In genomic region chr17:15999141-15999973, GRCh38 we compare ENCODE assay signal across 8 cellular contexts. TPM values are rescaled to one million over a fixed set of nuclear protein-coding genes. Genes with fewer than 3 reads are reported as not detected.
DNase-seq lines count a peak whose midpoint lies in the region; ATAC-seq and TF ChIP-seq lines count a peak whose summit lies in the region.

A gene with protein sequence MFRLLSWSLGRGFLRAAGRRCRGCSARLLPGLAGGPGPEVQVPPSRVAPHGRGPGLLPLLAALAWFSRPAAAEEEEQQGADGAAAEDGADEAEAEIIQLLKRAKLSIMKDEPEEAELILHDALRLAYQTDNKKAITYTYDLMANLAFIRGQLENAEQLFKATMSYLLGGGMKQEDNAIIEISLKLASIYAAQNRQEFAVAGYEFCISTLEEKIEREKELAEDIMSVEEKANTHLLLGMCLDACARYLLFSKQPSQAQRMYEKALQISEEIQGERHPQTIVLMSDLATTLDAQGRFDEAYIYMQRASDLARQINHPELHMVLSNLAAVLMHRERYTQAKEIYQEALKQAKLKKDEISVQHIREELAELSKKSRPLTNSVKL (plus strand): TSS chr17:15999824. CDS start chr17:15999849, 25 bp downstream.
A gene with protein sequence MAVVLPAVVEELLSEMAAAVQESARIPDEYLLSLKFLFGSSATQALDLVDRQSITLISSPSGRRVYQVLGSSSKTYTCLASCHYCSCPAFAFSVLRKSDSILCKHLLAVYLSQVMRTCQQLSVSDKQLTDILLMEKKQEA (minus strand): TSS chr17:15999704. CDS start chr17:15999594, 110 bp downstream.

- 0% methylated on average over 10 to 46 of the region's 91 CpGs for WGBS in gastroesophageal sphincter (ENCODE audit: low coverage in 1 of 2), 2 donors

- H3K27me3 Mint-ChIP-seq in activated naive CD4-positive, alpha-beta T cell treated with anti-CD3 and anti-CD28 coated beads, Interleukin-2, amount 10 ng/mL, durations not matched to agents 7 days and 5 days: no peaks in the 10 kb centered on the region

- DNase-seq in NB4 (ENCODE audit: low read depth) (peak; percentile 99), SK-N-DZ (ENCODE audit: low spot score) (peak; percentile 96)
- peak; percentile 96 for DNase-seq in activated naive CD4-positive, alpha-beta T cell treated with anti-CD3 and anti-CD28 coated beads, Interleukin-2, amount 10 ng/mL, durations not matched to agents 7 days and 5 days

- H3K4me3 ChIP-seq in GM08714 (ENCODE audit: low read length) (peak within 1 kb of the TSS; percentile 89), NB4 (ENCODE audit: low read depth, low read length) (peak within 1 kb of the TSS; percentile 97), gastroesophageal sphincter (peak within 1 kb of the TSS; percentile 60 to 71), neutrophil (ENCODE audit: low read depth in 1 of 2, low read length in 1 of 2) (peak within 1 kb of the TSS; percentile 85 to 92)

- peak within 1 kb of the TSS; percentile 98 for H3K27ac Mint-ChIP-seq in activated naive CD4-positive, alpha-beta T cell treated with anti-CD3 and anti-CD28 coated beads, Interleukin-2, amount 10 ng/mL, durations not matched to agents 7 days and 5 days

- H3K27ac ChIP-seq in gastroesophageal sphincter (peak within 1 kb of the TSS; percentile 85 to 98 (median 94)), neutrophil (peak within 1 kb of the TSS; percentile 96)

- TF ChIP-seq CTCF in NB4 (IDR thresholded peaks at IDR 0.05; ENCODE audit: low read depth, low read length) (no peak), gastroesophageal sphincter (IDR thresholded peaks at IDR 0.05) (peak in 2 of 4 experiments; percentile 11 to 33), neutrophil (IDR thresholded peaks at IDR 0.05) (peak; percentile 26), subcutaneous adipose tissue (IDR thresholded peaks at IDR 0.05; ENCODE audit: low read depth) (no peak)

- H3K36me3 ChIP-seq in gastroesophageal sphincter (peaks cover 0 to 40% of the 10 kb centered on the region in 2 donors), neutrophil (peaks cover 15% of the 10 kb centered on the region)

- peak; percentile 52 for TF ChIP-seq EP300 in gastroesophageal sphincter (IDR thresholded peaks at IDR 0.05)

- peaks cover 36% of the 10 kb centered on the region for H3K36me3 Mint-ChIP-seq in activated naive CD4-positive, alpha-beta T cell treated with anti-CD3 and anti-CD28 coated beads, Interleukin-2, amount 10 ng/mL, durations not matched to agents 7 days and 5 days

- ATAC-seq in HG02571 (IDR thresholded peaks at IDR 0.05; ENCODE audit: unreplicated experiment) (peak; percentile 91), gastroesophageal sphincter (peak; percentile 99)

- H3K9me3 Mint-ChIP-seq in activated naive CD4-positive, alpha-beta T cell treated with anti-CD3 and anti-CD28 coated beads, Interleukin-2, amount 10 ng/mL, durations not matched to agents 7 days and 5 days: no peaks in the 10 kb centered on the region

- peaks cover 41% of the 10 kb centered on the region for H3K4me1 Mint-ChIP-seq in activated naive CD4-positive, alpha-beta T cell treated with anti-CD3 and anti-CD28 coated beads, Interleukin-2, amount 10 ng/mL, durations not matched to agents 7 days and 5 days

- H3K4me1 ChIP-seq in gastroesophageal sphincter (peaks cover 3 to 36% (median 8%) of the 10 kb centered on the region in 3 donors), neutrophil (ENCODE audit: control insufficient read depth in 1 of 2, insufficient read depth in 1 of 2, low read depth in 1 of 2, low read length in 1 of 2) (peaks cover 27 to 30% of the 10 kb centered on the region in 2 experiments)

- H3K27me3 ChIP-seq in gastroesophageal sphincter (no peaks in the 10 kb centered on the region), neutrophil (no peaks in the 10 kb centered on the region)

- peak within 1 kb of the TSS; percentile 89 for H3K4me3 Mint-ChIP-seq in activated naive CD4-positive, alpha-beta T cell treated with anti-CD3 and anti-CD28 coated beads, Interleukin-2, amount 10 ng/mL, durations not matched to agents 7 days and 5 days

- peaks cover 0 to 4% (median 0%) of the 10 kb centered on the region in 3 donors for H3K9me3 ChIP-seq in gastroesophageal sphincter
- no peaks in the 10 kb centered on the region for H3K9me3 ChIP-seq in neutrophil

- TF ChIP-seq POLR2A in NB4 (IDR thresholded peaks at IDR 0.05; ENCODE audit: extremely low read depth, insufficient read length): peak; percentile 97
- peak; percentile 97 to 98 for TF ChIP-seq POLR2A in gastroesophageal sphincter (IDR thresholded peaks at IDR 0.05)

- CTCF ChIA-PET in activated naive CD4-positive, alpha-beta T cell treated with anti-CD3 and anti-CD28 coated beads, Interleukin-2, amount 10 ng/mL, durations not matched to agents 7 days and 5 days (lab: Charles Lee): interaction anchor here (0.7 to 2.7 kb wide), 6 partner anchors 29 to 501 kb away, joined by 3 to 14 read pairs (median 7); partner anchors contain the start of gene ADORA2B

RNA-seq across cellular contexts. Expression of the first gene that starts in this region (rescaled TPM):
- 62.0 and 65.7 TPM in 2 replicates for polyA plus RNA-seq in SK-N-DZ (2014; cell fraction: cytosol; rRNA removed)
- 59.9 and 74.4 TPM in 2 replicates for polyA plus RNA-seq in SK-N-DZ (2014; cell fraction: nucleus; rRNA removed)
- total RNA-seq in gastroesophageal sphincter (10 to 100 TPM; 22.1 to 57.1 (median 40.0) TPM), subcutaneous adipose tissue (10 to 100 TPM; 27.7 to 57.9 (median 48.0) TPM)

RNA-seq across cellular contexts. Expression of the second gene that starts in this region (rescaled TPM):
- polyA plus RNA-seq in SK-N-DZ (2014; cell fraction: cytosol; rRNA removed): 36.5 and 41.5 TPM in 2 replicates
- 47.8 and 51.5 TPM in 2 replicates for polyA plus RNA-seq in SK-N-DZ (2014; cell fraction: nucleus; rRNA removed)
- total RNA-seq in gastroesophageal sphincter (10 to 100 TPM; 12.1 to 32.4 (median 13.6) TPM), subcutaneous adipose tissue (10 to 100 TPM in 3 of 4 donors, 1 to 10 TPM in 1; 9.7 to 23.9 (median 16.8) TPM)

Comparison
In these comparisons a context has a peak if more than half of its experiments do, and no peak if none do; other contexts are left out.
1. Peak in every context shown above with its lines: DNase-seq, ATAC-seq, H3K4me3 ChIP-seq and H3K27ac ChIP-seq.